1 cellular context compared by ENCODE assay signal in the genomic region with DNA sequence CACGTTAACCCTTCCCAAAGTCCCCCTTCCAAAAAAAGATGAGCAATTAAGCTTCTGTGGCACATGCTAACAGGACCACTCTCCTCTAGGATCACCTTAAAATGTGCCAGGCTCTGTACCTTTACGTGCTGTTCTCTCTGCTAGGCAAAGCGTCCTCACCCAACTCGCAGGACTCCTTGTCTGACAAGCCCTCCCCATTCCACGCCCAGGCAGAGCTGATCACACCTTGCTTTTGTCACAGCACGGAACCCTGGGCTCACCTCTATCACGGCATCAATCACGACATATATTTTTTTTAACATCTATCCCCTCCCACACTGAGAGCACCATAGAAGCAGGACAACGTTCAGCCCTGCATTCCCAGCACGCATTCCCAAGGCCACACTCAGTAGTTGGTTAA.
TF ChIP-seq lines count a peak whose summit lies in the region.

No MANE protein-coding gene starts in this region.

TF ChIP-seq in WTC11, 78 proteins besides CTCF, POLR2A, EP300 and RAD21 (continued from another document):
- TF ChIP-seq, protein P1, sequence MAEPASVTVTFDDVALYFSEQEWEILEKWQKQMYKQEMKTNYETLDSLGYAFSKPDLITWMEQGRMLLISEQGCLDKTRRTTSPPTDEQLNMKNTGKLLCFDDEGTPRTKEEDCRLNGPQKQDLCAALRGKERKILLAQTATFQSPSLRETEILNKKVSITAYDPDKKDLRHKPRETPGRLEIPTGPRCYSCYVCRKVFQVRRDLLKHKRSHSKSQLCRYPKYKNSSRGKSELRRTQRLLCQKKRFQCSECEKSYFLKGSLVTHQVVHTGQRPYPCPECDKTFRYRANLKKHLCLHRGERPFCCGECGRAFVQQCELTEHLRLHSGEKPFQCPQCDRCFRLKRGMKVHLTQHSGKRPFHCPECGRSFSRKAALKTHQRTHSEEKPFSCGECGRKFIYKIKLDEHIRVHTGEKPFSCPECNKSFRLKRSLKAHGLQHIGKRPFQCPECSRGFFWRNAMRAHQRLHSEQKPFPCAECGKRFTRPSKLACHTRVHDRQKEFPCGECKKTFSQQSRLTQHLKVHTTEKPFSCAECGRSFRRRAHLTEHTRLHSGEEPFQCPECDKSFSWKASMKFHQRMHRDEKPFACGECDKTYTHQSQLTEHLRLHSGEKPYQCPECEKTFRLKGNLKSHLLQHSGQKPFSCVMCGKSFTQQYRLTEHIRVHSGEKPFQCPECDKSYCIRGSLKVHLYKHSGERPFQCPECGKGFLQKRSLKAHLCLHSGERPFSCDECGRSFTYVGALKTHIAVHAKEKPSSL (CRISPR knock-in tag; conservative IDR thresholded peaks at IDR 0.05) = no peak
- TF ChIP-seq, protein P2, sequence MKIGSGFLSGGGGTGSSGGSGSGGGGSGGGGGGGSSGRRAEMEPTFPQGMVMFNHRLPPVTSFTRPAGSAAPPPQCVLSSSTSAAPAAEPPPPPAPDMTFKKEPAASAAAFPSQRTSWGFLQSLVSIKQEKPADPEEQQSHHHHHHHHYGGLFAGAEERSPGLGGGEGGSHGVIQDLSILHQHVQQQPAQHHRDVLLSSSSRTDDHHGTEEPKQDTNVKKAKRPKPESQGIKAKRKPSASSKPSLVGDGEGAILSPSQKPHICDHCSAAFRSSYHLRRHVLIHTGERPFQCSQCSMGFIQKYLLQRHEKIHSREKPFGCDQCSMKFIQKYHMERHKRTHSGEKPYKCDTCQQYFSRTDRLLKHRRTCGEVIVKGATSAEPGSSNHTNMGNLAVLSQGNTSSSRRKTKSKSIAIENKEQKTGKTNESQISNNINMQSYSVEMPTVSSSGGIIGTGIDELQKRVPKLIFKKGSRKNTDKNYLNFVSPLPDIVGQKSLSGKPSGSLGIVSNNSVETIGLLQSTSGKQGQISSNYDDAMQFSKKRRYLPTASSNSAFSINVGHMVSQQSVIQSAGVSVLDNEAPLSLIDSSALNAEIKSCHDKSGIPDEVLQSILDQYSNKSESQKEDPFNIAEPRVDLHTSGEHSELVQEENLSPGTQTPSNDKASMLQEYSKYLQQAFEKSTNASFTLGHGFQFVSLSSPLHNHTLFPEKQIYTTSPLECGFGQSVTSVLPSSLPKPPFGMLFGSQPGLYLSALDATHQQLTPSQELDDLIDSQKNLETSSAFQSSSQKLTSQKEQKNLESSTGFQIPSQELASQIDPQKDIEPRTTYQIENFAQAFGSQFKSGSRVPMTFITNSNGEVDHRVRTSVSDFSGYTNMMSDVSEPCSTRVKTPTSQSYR (CRISPR knock-in tag; IDR thresholded peaks at IDR 0.05) = no peak
- TF ChIP-seq, protein P3, sequence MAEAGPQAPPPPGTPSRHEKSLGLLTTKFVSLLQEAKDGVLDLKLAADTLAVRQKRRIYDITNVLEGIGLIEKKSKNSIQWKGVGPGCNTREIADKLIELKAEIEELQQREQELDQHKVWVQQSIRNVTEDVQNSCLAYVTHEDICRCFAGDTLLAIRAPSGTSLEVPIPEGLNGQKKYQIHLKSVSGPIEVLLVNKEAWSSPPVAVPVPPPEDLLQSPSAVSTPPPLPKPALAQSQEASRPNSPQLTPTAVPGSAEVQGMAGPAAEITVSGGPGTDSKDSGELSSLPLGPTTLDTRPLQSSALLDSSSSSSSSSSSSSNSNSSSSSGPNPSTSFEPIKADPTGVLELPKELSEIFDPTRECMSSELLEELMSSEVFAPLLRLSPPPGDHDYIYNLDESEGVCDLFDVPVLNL (CRISPR knock-in tag; IDR thresholded peaks at IDR 0.05; ENCODE audit: borderline replicate concordance, low read depth) = no peak
- TF ChIP-seq, protein P4, sequence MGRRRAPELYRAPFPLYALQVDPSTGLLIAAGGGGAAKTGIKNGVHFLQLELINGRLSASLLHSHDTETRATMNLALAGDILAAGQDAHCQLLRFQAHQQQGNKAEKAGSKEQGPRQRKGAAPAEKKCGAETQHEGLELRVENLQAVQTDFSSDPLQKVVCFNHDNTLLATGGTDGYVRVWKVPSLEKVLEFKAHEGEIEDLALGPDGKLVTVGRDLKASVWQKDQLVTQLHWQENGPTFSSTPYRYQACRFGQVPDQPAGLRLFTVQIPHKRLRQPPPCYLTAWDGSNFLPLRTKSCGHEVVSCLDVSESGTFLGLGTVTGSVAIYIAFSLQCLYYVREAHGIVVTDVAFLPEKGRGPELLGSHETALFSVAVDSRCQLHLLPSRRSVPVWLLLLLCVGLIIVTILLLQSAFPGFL (CRISPR knock-in tag; IDR thresholded peaks at IDR 0.05; ENCODE audit: borderline replicate concordance) = no peak
- TF ChIP-seq, protein P5, sequence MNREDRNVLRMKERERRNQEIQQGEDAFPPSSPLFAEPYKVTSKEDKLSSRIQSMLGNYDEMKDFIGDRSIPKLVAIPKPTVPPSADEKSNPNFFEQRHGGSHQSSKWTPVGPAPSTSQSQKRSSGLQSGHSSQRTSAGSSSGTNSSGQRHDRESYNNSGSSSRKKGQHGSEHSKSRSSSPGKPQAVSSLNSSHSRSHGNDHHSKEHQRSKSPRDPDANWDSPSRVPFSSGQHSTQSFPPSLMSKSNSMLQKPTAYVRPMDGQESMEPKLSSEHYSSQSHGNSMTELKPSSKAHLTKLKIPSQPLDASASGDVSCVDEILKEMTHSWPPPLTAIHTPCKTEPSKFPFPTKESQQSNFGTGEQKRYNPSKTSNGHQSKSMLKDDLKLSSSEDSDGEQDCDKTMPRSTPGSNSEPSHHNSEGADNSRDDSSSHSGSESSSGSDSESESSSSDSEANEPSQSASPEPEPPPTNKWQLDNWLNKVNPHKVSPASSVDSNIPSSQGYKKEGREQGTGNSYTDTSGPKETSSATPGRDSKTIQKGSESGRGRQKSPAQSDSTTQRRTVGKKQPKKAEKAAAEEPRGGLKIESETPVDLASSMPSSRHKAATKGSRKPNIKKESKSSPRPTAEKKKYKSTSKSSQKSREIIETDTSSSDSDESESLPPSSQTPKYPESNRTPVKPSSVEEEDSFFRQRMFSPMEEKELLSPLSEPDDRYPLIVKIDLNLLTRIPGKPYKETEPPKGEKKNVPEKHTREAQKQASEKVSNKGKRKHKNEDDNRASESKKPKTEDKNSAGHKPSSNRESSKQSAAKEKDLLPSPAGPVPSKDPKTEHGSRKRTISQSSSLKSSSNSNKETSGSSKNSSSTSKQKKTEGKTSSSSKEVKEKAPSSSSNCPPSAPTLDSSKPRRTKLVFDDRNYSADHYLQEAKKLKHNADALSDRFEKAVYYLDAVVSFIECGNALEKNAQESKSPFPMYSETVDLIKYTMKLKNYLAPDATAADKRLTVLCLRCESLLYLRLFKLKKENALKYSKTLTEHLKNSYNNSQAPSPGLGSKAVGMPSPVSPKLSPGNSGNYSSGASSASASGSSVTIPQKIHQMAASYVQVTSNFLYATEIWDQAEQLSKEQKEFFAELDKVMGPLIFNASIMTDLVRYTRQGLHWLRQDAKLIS (CRISPR knock-in tag; IDR thresholded peaks at IDR 0.05; ENCODE audit: borderline replicate concordance) = no peak
- TF ChIP-seq ZNF423 (CRISPR knock-in tag; IDR thresholded peaks at IDR 0.05) = no peak
